In the genomic region with DNA sequence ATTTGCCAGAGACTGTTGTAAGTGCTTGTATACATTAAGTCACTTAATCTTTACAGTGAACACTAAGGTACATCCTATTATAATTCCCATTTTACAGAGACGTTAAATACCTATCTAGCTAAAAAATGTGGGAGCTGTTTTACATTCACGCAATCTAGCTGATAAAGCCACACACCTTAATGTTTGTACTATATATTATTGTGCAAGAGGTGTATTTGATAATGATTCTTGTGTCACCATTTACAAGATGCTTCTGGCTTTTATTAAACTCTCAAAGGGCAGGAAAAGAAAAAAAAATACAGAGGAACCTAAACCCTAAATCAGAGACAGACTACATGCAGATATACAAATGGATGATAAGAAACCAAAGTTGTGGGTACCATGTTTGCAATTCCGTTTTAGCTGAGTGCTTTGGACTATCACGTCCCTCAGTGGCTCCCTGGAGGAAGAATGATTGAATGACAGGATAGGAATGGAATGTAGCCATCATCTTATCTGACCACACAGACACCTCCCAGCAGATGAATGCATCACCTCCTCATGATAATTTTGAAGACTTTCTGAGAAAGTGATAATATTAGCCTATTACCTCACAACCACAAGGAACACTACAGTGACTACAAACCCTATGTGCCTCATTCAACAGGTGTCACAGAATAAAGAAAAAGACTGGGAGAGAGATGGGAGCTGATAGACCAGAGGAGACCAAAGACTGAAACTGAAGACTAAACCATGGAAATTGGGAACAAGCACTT, we compare ENCODE assay signal across 8 cellular contexts.
DNase-seq lines count a peak whose midpoint lies in the region; ATAC-seq, FAIRE-seq and TF ChIP-seq lines count a peak whose summit lies in the region.

No MANE protein-coding gene starts in this region.

- H3K27ac ChIP-seq in OCI-LY1 (ENCODE audit: low read depth, low read length, poor library complexity, severe bottlenecking) (no peak overlapping the region), H1 (ENCODE audit: low read depth, low read length) (no peak overlapping the region), neuronal stem cell (replicated peaks; ENCODE audit: low read length) (no peak overlapping the region)

- H2BK5ac ChIP-seq in H1 (ENCODE audit: low read depth, low read length) (no peak overlapping the region), neuronal stem cell (ENCODE audit: low read length) (no peak overlapping the region)

- no peak overlapping the region for H2BK20ac ChIP-seq in H1 (ENCODE audit: low read length)

- no peak for TF ChIP-seq EP300 in H1 (IDR thresholded peaks at IDR 0.05; ENCODE audit: borderline replicate concordance in 1 of 2, low read depth in 2 of 2, low read length in 2 of 2)

- H4K91ac ChIP-seq in H1 (replicated peaks; ENCODE audit: insufficient read length, low read length), result no peak overlapping the region
- H4K91ac ChIP-seq in neuronal stem cell (ENCODE audit: low read depth, low read length, poor library complexity), result no peak overlapping the region

- POLR2A ChIA-PET in H1 (lab: Charles Lee; ENCODE audit: partially characterized antibody), result interaction anchor here (1.6 kb wide), 1 partner anchor 292 kb away, joined by 3 read pairs; no protein-coding TSS in a partner anchor

- H3K79me2 ChIP-seq in OCI-LY1 (ENCODE audit: insufficient read depth, low read length), result no peaks in the 10 kb centered on the region
- no peaks in the 10 kb centered on the region for H3K79me2 ChIP-seq in H1 (ENCODE audit: control insufficient read depth in 1 of 2, insufficient read depth in 2 of 2, low read length in 2 of 2)

- H3K18ac ChIP-seq in H1 (ENCODE audit: extremely low read depth, low read length) (no peak overlapping the region), neuronal stem cell (ENCODE audit: low read length) (no peak overlapping the region)

- H3K4me3 ChIP-seq in OCI-LY1 (ENCODE audit: low read depth, low read length, poor library complexity, severe bottlenecking), result no peak overlapping the region
- peak overlapping the region in 3 of 4 experiments; percentile 76 to 80 (median 78); a peak in 5 of 8 replicates for H3K4me3 ChIP-seq in H1 (ENCODE audit: extremely low read depth in 1 of 4, insufficient read depth in 2 of 4, low read depth in 3 of 4, low read length in 4 of 4)
- H3K4me3 ChIP-seq in neuronal stem cell (ENCODE audit: low read length in 2 of 2), result no peak overlapping the region

- no peak overlapping the region for H4K5ac ChIP-seq in H1 (ENCODE audit: insufficient read length, low read depth, low read length)

- no peak overlapping the region for H2BK12ac ChIP-seq in H1 (ENCODE audit: low read depth, low read length)
- no peak overlapping the region for H2BK12ac ChIP-seq in neuronal stem cell (ENCODE audit: low read length)

- no peak overlapping the region for H2AK5ac ChIP-seq in H1 (ENCODE audit: low read depth, low read length)
- H2AK5ac ChIP-seq in neuronal stem cell (ENCODE audit: low read depth, low read length), result no peak overlapping the region

- H3K4ac ChIP-seq in H1 (replicated peaks; ENCODE audit: insufficient read length, low read depth, low read length) (no peak overlapping the region), neuronal stem cell (ENCODE audit: low read length) (no peak overlapping the region)

- H3K23ac ChIP-seq in H1 (ENCODE audit: insufficient read length) (no peak overlapping the region), neuronal stem cell (ENCODE audit: low read depth, low read length, poor library complexity) (no peak overlapping the region)

- H3K14ac ChIP-seq in H1 (ENCODE audit: insufficient read length) (no peak overlapping the region), neuronal stem cell (ENCODE audit: low read length) (no peak overlapping the region)

- no peaks in the 10 kb centered on the region for H3K9me2 ChIP-seq in OCI-LY1 (ENCODE audit: low read depth, low read length)

- H4K8ac ChIP-seq in H1 (ENCODE audit: extremely low read depth, insufficient read depth, low read length) (no peak overlapping the region), neuronal stem cell (ENCODE audit: low read depth, low read length) (no peak overlapping the region)

- DNase-seq in Daoy (ENCODE audit: low read depth), result peak; percentile 72
- no peak for DNase-seq in H1 (ENCODE audit: low read depth in 1 of 2, low spot score in 2 of 2)
- DNase-seq in neuronal stem cell (ENCODE audit: low spot score), result no peak
- DNase-seq in DMS79 treated with DMSO at 0.1 percent for 48 hours (lab: John Stamatoyannopoulos, UW), result no peak
- DNase-seq in NCI-H187 (lab: John Stamatoyannopoulos, UW), result no peak

- H2AFZ ChIP-seq in OCI-LY1 (ENCODE audit: low read length) (no peak overlapping the region), H1 (ENCODE audit: low read length) (no peak overlapping the region), neuronal stem cell (ENCODE audit: low read length) (peak overlapping the region; percentile 98)

- peak overlapping the region; percentile 69; the same call in 1 of the 2 replicates for H3K9ac ChIP-seq in OCI-LY1 (ENCODE audit: low read length)
- H3K9ac ChIP-seq in H1 (replicated peaks in 1 of 4; ENCODE audit: extremely low read depth in 1 of 4, low read depth in 3 of 4, low read length in 3 of 4), result no peak overlapping the region
- no peak overlapping the region for H3K9ac ChIP-seq in neuronal stem cell (ENCODE audit: low read depth, low read length, poor library complexity)

- H3K23me2 ChIP-seq in H1 (ENCODE audit: low read depth, low read length), result peaks cover 4% of the 10 kb centered on the region

- H3K56ac ChIP-seq in H1 (replicated peaks; ENCODE audit: insufficient read length, low read depth, low read length), result no peak overlapping the region

- H4K20me1 ChIP-seq in OCI-LY1 (ENCODE audit: insufficient read depth, low read length) (no peaks in the 10 kb centered on the region), H1 (replicated peaks in 1 of 2; ENCODE audit: control insufficient read depth in 1 of 2, insufficient read depth in 2 of 2, low read length in 2 of 2) (no peaks in the 10 kb centered on the region)

- no peak for FAIRE-seq in H1 (lab: Jason Lieb, UNC)

- TF ChIP-seq POLR2A in H1 (IDR thresholded peaks at IDR 0.05; ENCODE audit: control extremely low read depth in 1 of 2, low read depth in 2 of 2, low read length in 2 of 2), result no peak

- CTCF ChIA-PET in H1 (lab: Charles Lee; ENCODE audit: partially characterized antibody), result interaction anchor here (0.7 to 2.1 kb wide), 3 partner anchors 12 to 328 kb away, joined by 3 to 5 read pairs (median 4); no protein-coding TSS in a partner anchor

- H3K4me1 ChIP-seq in OCI-LY1 (ENCODE audit: insufficient read depth, low read length, severe bottlenecking) (peaks cover 21% of the 10 kb centered on the region), H1 (replicated peaks in 1 of 4; ENCODE audit: control insufficient read depth in 3 of 4, insufficient read depth in 4 of 4, low read length in 3 of 4) (peaks cover 0 to 4% (median 3%) of the 10 kb centered on the region in 4 experiments; a peak in 4 of 7 replicates), neuronal stem cell (ENCODE audit: control insufficient read depth in 2 of 2, insufficient read depth in 1 of 2, low read depth in 1 of 2, low read length in 2 of 2) (peaks cover 7 to 8% of the 10 kb centered on the region in 2 donors)

- no peak overlapping the region for H2BK120ac ChIP-seq in H1 (replicated peaks; ENCODE audit: low read depth, low read length)
- H2BK120ac ChIP-seq in neuronal stem cell (ENCODE audit: low read depth, low read length), result no peak overlapping the region

- peak overlapping the region; percentile 72 for H3K4me2 ChIP-seq in OCI-LY1 (ENCODE audit: low read length)
- H3K4me2 ChIP-seq in H1 (ENCODE audit: insufficient read depth in 1 of 2, low read depth in 2 of 2, low read length in 2 of 2), result peak overlapping the region; percentile 80 to 92
- no peak overlapping the region for H3K4me2 ChIP-seq in neuronal stem cell (ENCODE audit: insufficient read depth, low read length, poor library complexity, severe bottlenecking)

- H3K79me1 ChIP-seq in H1 (ENCODE audit: low read depth, low read length) (no peaks in the 10 kb centered on the region), neuronal stem cell (ENCODE audit: low read depth, low read length) (no peaks in the 10 kb centered on the region)

- no peak for TF ChIP-seq RAD21 in H1 (IDR thresholded peaks at IDR 0.05 in 1 of 2, conservative IDR thresholded peaks at IDR 0.05 in 1 of 2; ENCODE audit: low read depth in 2 of 2, low read length in 2 of 2)

- ATAC-seq in HG03378 (IDR thresholded peaks at IDR 0.05; ENCODE audit: unreplicated experiment) (no peak), HG03045 (IDR thresholded peaks at IDR 0.05; ENCODE audit: unreplicated experiment) (no peak)

- H3F3A ChIP-seq in OCI-LY1 (ENCODE audit: insufficient read depth, low read length), result no peaks in the 10 kb centered on the region

- H3K27me3 ChIP-seq in OCI-LY1 (ENCODE audit: insufficient read depth, low read length) (no peaks in the 10 kb centered on the region; the same call in 1 of the 2 replicates), H1 (replicated peaks in 1 of 4; ENCODE audit: control insufficient read depth in 3 of 4, extremely low read depth in 1 of 4, insufficient read depth in 3 of 4, low read length in 3 of 4) (no peaks in the 10 kb centered on the region), neuronal stem cell (ENCODE audit: control insufficient read depth in 3 of 3, insufficient read depth in 3 of 3, low read depth in 1 of 3, low read length in 3 of 3) (no peaks in the 10 kb centered on the region)

- 89% methylated on average over 4 of the region's 4 CpGs; no CpG with 5 or more reads in 1 of the 2 experiments for WGBS in H1 (ENCODE audit: extremely low coverage in 1 of 2, insufficient coverage in 1 of 2, insufficient read length in 1 of 2, insufficient replicate concordance in 2 of 2, low coverage in 1 of 2, low lambda C conversion rate in 2 of 2, missing lambda C conversion rate in 1 of 2), 2 experiments
- WGBS in neuronal stem cell (ENCODE audit: extremely low coverage in 2 of 2, insufficient read length in 2 of 2, insufficient replicate concordance in 1 of 2), 2 donors, result no CpG with 5 or more reads among the region's 4 CpGs

- H3K9me3 ChIP-seq in OCI-LY1 (ENCODE audit: low read length), result no peaks in the 10 kb centered on the region
- no peaks in the 10 kb centered on the region for H3K9me3 ChIP-seq in H1 (ENCODE audit: insufficient read depth in 2 of 2, low read depth in 1 of 2, low read length in 1 of 2)
- H3K9me3 ChIP-seq in neuronal stem cell (replicated peaks in 1 of 2; ENCODE audit: control insufficient read depth in 2 of 2, insufficient read depth in 1 of 2, low read depth in 1 of 2, low read length in 2 of 2), result no peaks in the 10 kb centered on the region

- TF ChIP-seq CTCF in OCI-LY1 (IDR thresholded peaks at IDR 0.05; ENCODE audit: low read length) (no peak), H1 (IDR thresholded peaks at IDR 0.05; ENCODE audit: control extremely low read depth in 1 of 3, insufficient read depth in 1 of 3, low read depth in 1 of 3, low read length in 3 of 3) (no peak)

- H2BK15ac ChIP-seq in H1 (ENCODE audit: low read length), result no peak overlapping the region
- H2BK15ac ChIP-seq in neuronal stem cell (ENCODE audit: low read length), result no peak overlapping the region

- H3K36me3 ChIP-seq in OCI-LY1 (ENCODE audit: insufficient read depth, low read length), result no peaks in the 10 kb centered on the region
- H3K36me3 ChIP-seq in H1 (ENCODE audit: control insufficient read depth in 2 of 4, insufficient read depth in 4 of 4, low read length in 3 of 4), result no peaks in the 10 kb centered on the region
- no peaks in the 10 kb centered on the region for H3K36me3 ChIP-seq in neuronal stem cell (replicated peaks in 1 of 2; ENCODE audit: control insufficient read depth in 2 of 2, insufficient read depth in 2 of 2, low read length in 2 of 2)

Comparison
In these comparisons a context has a peak if more than half of its experiments do, and no peak if none do; other contexts are left out.
1. H3K4me3 ChIP-seq: peak in H1 (3 of 4); none in OCI-LY1 (single experiment) and neuronal stem cell (0 of 2).